ENCODE assay signal across 10 cellular contexts in genomic region chr7:102511838-102512522, GRCh38. TPM values are rescaled to one million over a fixed set of nuclear protein-coding genes. Genes with fewer than 3 reads are reported as not detected.
A peak's percentile ranks its signal among the peaks of the same experiment; 100 is the strongest.
DNase-seq lines count a peak whose midpoint lies in the region; ATAC-seq and FAIRE-seq lines count a peak whose summit lies in the region.
"Not testable (repeated sequence)": the region's sequence is repeated elsewhere in the genome, so short reads cannot be mapped to it uniquely, and the experiment has no call there.
"Had no signal": no experiment of that assay in that cellular context is flagged by ENCODE, and none has a peak within 500 bp of the region (broad histone marks: within the 10 kb centered on the region; RNA-seq: fewer than 3 reads in every experiment).

No MANE protein-coding gene starts in this region.

- FAIRE-seq in GM18507 (lab: Jason Lieb, UNC): peak; percentile 71

- not testable (repeated sequence) for H3K27ac Mint-ChIP-seq in central memory CD8-positive, alpha-beta T cell (ENCODE audit: low read depth)

- not testable (repeated sequence) for H3K4me1 Mint-ChIP-seq in central memory CD8-positive, alpha-beta T cell

- H3K36me3 Mint-ChIP-seq in central memory CD8-positive, alpha-beta T cell (ENCODE audit: insufficient read depth): not testable (repeated sequence)

- H3K4me3 Mint-ChIP-seq in central memory CD8-positive, alpha-beta T cell: peak overlapping the region; percentile 23

- not testable (repeated sequence) for H3K9me3 Mint-ChIP-seq in central memory CD8-positive, alpha-beta T cell

- DNase-seq in GM18507 (ENCODE audit: extremely low spot score, insufficient read length, low read depth); central memory CD8-positive, alpha-beta T cell (ENCODE audit: low spot score in 2 of 2): not testable (repeated sequence)

- WGBS in mesodermal cell (ENCODE audit: insufficient coverage in 2 of 2), 2 experiments: no CpG with 5 or more reads among the region's 30 CpGs

- H3K9me3 ChIP-seq in mesodermal cell (ENCODE audit: control insufficient read depth, low read length): not testable (repeated sequence)

- H3K4me3 ChIP-seq in mesodermal cell (ENCODE audit: extremely low read depth, insufficient read depth, low read length, poor library complexity, severe bottlenecking): peak overlapping the region; percentile 26

- H3K36me3 ChIP-seq in mesodermal cell (ENCODE audit: control insufficient read depth, insufficient read depth, low read length): not testable (repeated sequence)

- not testable (repeated sequence) for H3K27ac ChIP-seq in mesodermal cell (ENCODE audit: low read depth, low read length, severe bottlenecking)
- peak overlapping the region; percentile 87 for H3K27ac ChIP-seq in temporal lobe (ENCODE audit: low read depth, low read length)

- ATAC-seq in GM19468 (IDR thresholded peaks at IDR 0.05; ENCODE audit: extremely low read depth, unreplicated experiment) (peak; percentile 15), HG02610 (IDR thresholded peaks at IDR 0.05; ENCODE audit: unreplicated experiment) (peak; percentile 36), HG03175 (IDR thresholded peaks at IDR 0.05; ENCODE audit: unreplicated experiment) (peak; percentile 41), SK-N-SH treated with all-trans-retinoic acid at 6 μM for 48 hours (peak; percentile 80)
- ATAC-seq in central memory CD8-positive, alpha-beta T cell (replicated peaks; ENCODE audit: extremely low read depth, poor library complexity, severe bottlenecking): peak; percentile 57

- H3K27me3 Mint-ChIP-seq in central memory CD8-positive, alpha-beta T cell: not testable (repeated sequence)

- H3K4me1 ChIP-seq in mesodermal cell (ENCODE audit: control insufficient read depth, insufficient read depth, low read length, poor library complexity, severe bottlenecking): not testable (repeated sequence)

RNA-seq across cellular contexts. Expression of gene RASA4B, which starts 5.6 kb away (rescaled TPM):
- 10.6 TPM for polyA plus RNA-seq in mesodermal cell (2013, experiment 1 of 2)
- polyA plus RNA-seq in mesodermal cell (2013, experiment 2 of 2): 8.6 TPM
- 7.1 TPM for total RNA-seq in temporal lobe

RNA-seq across cellular contexts. Expression of gene UPK3BL2, which starts 31.5 kb away (rescaled TPM):
- polyA plus RNA-seq in mesodermal cell (2013, experiment 1 of 2): 8.0 TPM
- 8.4 TPM for polyA plus RNA-seq in mesodermal cell (2013, experiment 2 of 2)
- 3.2 TPM for total RNA-seq in temporal lobe

RNA-seq across cellular contexts. Expression of gene POLR2J, which starts 33.3 kb away (rescaled TPM):
- polyA plus RNA-seq in mesodermal cell (2013, experiment 1 of 2): 78.0 TPM
- polyA plus RNA-seq in mesodermal cell (2013, experiment 2 of 2): 70.1 TPM
- 7.9 TPM for total RNA-seq in temporal lobe

RNA-seq across cellular contexts. Expression of gene SPDYE2, which starts 39.0 kb away (rescaled TPM):
- polyA plus RNA-seq in mesodermal cell (2013, experiment 1 of 2): not detected
- not detected for polyA plus RNA-seq in mesodermal cell (2013, experiment 2 of 2)
- total RNA-seq in temporal lobe: not detected
- total RNA-seq: activated CD4-positive, alpha-beta memory T cell treated with anti-CD3 and anti-CD28 coated beads for 36 hours; thoracic aorta had no signal

RNA-seq across cellular contexts. Expression of gene LRWD1, which starts 47.2 kb away (rescaled TPM):
- polyA plus RNA-seq in mesodermal cell (2013, experiment 1 of 2): 19.5 TPM
- polyA plus RNA-seq in mesodermal cell (2013, experiment 2 of 2): 15.8 TPM
- 48.4 TPM for total RNA-seq in temporal lobe

Comparison
In these comparisons a context has a peak if more than half of its experiments do, and no peak if none do; other contexts are left out.
1. ATAC-seq: peak in every context shown above with its lines; median percentile 80 in SK-N-SH treated with all-trans-retinoic acid at 6 μM for 48 hours; 57 in central memory CD8-positive, alpha-beta T cell; 41 in HG03175; 36 in HG02610; 15 in GM19468.